In the genomic region with DNA sequence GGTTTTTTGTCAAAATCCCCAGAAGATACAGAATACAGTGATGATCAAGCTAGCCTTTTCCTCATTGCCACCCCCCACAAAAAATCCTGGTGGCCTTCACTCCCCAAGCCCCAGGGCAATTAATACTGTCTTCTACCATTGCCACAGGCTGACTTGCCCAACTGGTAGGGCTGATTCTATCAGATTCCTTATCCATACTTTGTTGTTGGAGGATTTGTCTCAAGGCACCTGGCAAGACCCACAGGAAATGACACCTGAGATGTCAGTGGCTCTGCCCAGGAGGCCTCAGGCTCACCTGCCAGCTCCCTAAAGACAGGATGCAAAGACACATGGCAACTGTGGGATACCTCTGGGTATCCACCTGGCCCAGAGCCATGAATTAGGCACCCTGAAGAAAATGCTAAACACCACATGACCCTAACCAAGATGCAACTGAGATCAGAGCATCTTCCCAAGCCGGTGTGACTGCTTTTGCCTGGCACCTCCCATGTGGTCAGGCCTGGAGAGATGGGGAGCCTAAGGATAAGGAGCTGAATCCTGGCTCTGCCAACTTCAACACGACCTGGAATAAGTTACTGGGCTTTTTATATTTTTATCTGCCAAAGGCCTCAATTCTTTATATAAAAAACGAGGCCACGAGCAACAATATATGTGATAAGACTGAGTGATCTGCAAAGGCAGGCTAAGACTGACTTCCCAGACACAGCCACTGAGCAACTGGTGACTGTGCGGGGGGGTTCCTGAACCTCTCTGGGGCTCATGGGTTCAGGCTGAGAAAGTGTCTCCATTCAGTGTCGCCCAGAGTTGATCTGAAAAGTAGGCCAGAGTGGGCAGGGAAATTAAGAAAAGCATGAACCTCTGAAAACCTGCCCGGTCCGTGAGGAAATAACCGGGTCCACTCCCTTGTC, we compare ENCODE assay signal across 9 cellular contexts. TPM values are rescaled to one million over a fixed set of nuclear protein-coding genes. Genes with fewer than 3 reads are reported as not detected.
DNase-seq lines count a peak whose midpoint lies in the region; FAIRE-seq and TF ChIP-seq lines count a peak whose summit lies in the region.
"Had no signal": no experiment of that assay in that cellular context is flagged by ENCODE, and none has a peak within 500 bp of the region (broad histone marks: within the 10 kb centered on the region; RNA-seq: fewer than 3 reads in every experiment).

No MANE protein-coding gene starts in this region.

- H3K27ac ChIP-seq in trophoblast cell (ENCODE audit: low read depth, low read length) = peak overlapping the region; percentile 21

- peak; percentile 34 for DNase-seq in SIG-M5 treated with dmso at 0.1 percent for 504 hours (lab: John Stamatoyannopoulos, UW; ENCODE audit: unreplicated experiment)
- no peak for DNase-seq in SIG-M5 (lab: John Stamatoyannopoulos, UW)
- DNase-seq in HT-29 (ENCODE audit: low spot score) = peak; percentile 48
- DNase-seq in activated CD8-positive, alpha-beta memory T cell treated with anti-CD3 and anti-CD28 coated beads, Interleukin-2, amount 50 U/mL, for 48 hours = peak; percentile 61
- no peak for DNase-seq in fibroblast of the aortic adventitia (ENCODE audit: low read depth)
- DNase-seq in trophoblast cell = peak in 1 of 2 donors; percentile 6
- DNase-seq in NCI-H774 (lab: John Stamatoyannopoulos, UW) = no peak
- no peak for DNase-seq in urothelium cell line (ENCODE audit: low spot score)

- peak overlapping the region; percentile 72 for H3K4me2 ChIP-seq in trophoblast cell (ENCODE audit: low read length)

- H3K4me3 ChIP-seq in fibroblast of the aortic adventitia (ENCODE audit: low read depth, low read length) (peak overlapping the region; percentile 90), trophoblast cell (ENCODE audit: low read depth, low read length) (peak overlapping the region; percentile 80)

- no peak for TF ChIP-seq CTCF in fibroblast of the aortic adventitia (IDR thresholded peaks at IDR 0.05; ENCODE audit: insufficient read depth, low read length)

- peak overlapping the region; percentile 75 for H3K9ac ChIP-seq in trophoblast cell (ENCODE audit: low read length)

- H3K18ac ChIP-seq in trophoblast cell (ENCODE audit: low read length) = no peak overlapping the region

- peak overlapping the region; percentile 25 for H4K91ac ChIP-seq in trophoblast cell (ENCODE audit: low read depth, low read length)

- H2BK120ac ChIP-seq in trophoblast cell (ENCODE audit: insufficient read depth, low read length, poor library complexity) = peak overlapping the region; percentile 57

- H3K4me1 ChIP-seq in trophoblast cell (ENCODE audit: control insufficient read depth in 1 of 2, insufficient read depth in 2 of 2, low read length in 2 of 2) = peaks cover 10 to 17% of the 10 kb centered on the region in 2 experiments

- peaks cover 7% of the 10 kb centered on the region for H3K79me1 ChIP-seq in trophoblast cell (ENCODE audit: low read length)

- no peaks in the 10 kb centered on the region for H3K9me3 ChIP-seq in trophoblast cell (ENCODE audit: insufficient read depth, low read depth, low read length)

- H4K12ac ChIP-seq in trophoblast cell (ENCODE audit: low read depth, low read length) = no peak overlapping the region

- WGBS in trophoblast cell (ENCODE audit: extremely low coverage, insufficient coverage, insufficient read length) = no CpG with 5 or more reads among the region's 9 CpGs

- H3K4ac ChIP-seq in trophoblast cell (ENCODE audit: low read depth, low read length) = peak overlapping the region; percentile 30

- peaks cover 2% of the 10 kb centered on the region in 2 experiments for H3K36me3 ChIP-seq in trophoblast cell (ENCODE audit: control insufficient read depth in 1 of 2, insufficient read depth in 2 of 2, low read length in 2 of 2)

- no peak overlapping the region for H2BK12ac ChIP-seq in trophoblast cell (ENCODE audit: low read length)

- peaks cover 4% of the 10 kb centered on the region for H3K79me2 ChIP-seq in trophoblast cell (ENCODE audit: control insufficient read depth, insufficient read depth, low read length, poor library complexity)

- H4K8ac ChIP-seq in trophoblast cell (ENCODE audit: low read depth, low read length) = no peak overlapping the region

- no peak overlapping the region for H3K23ac ChIP-seq in trophoblast cell (ENCODE audit: low read length)

- H2AK5ac ChIP-seq in trophoblast cell (ENCODE audit: low read length) = no peak overlapping the region

- peak overlapping the region; percentile 33 for H3K14ac ChIP-seq in trophoblast cell (ENCODE audit: low read length)

- no peak overlapping the region for H2BK5ac ChIP-seq in trophoblast cell (ENCODE audit: low read depth, low read length, poor library complexity)

- H2AFZ ChIP-seq in trophoblast cell (ENCODE audit: insufficient read depth, low read length, poor library complexity) = no peak overlapping the region

- H3K27me3 ChIP-seq in trophoblast cell (ENCODE audit: insufficient read depth, low read length) = no peaks in the 10 kb centered on the region

- FAIRE-seq in urothelium cell line (lab: Jason Lieb, UNC) = no peak
- FAIRE-seq: endometrium had no signal

RNA-seq across cellular contexts. Expression of gene ATOX1, which starts 0.9 kb away (rescaled TPM):
- 43.6 and 55.2 TPM in 2 replicates for total RNA-seq in HT-29 (2014; rRNA removed; shearing (Covaris generic))
- 28.6 and 66.6 TPM in 2 replicates for total RNA-seq in fibroblast of the aortic adventitia (ENCODE audit: low replicate concordance)
- polyA plus RNA-seq in trophoblast cell (2013) = 225 and 237 TPM in 2 replicates

RNA-seq across cellular contexts. Expression of gene G3BP1, which starts 14.3 kb away (rescaled TPM):
- 134 TPM in 2 replicates for total RNA-seq in HT-29 (2014; rRNA removed; shearing (Covaris generic))
- total RNA-seq in fibroblast of the aortic adventitia (ENCODE audit: low replicate concordance) = 161 and 239 TPM in 2 replicates
- 86.3 and 87.7 TPM in 2 replicates for polyA plus RNA-seq in trophoblast cell (2013)

Comparison
In these comparisons a context has a peak if more than half of its experiments do, and no peak if none do; other contexts are left out.
1. DNase-seq: peak in SIG-M5 treated with dmso at 0.1 percent for 504 hours (single experiment), HT-29 (single experiment) and activated CD8-positive, alpha-beta memory T cell treated with anti-CD3 and anti-CD28 coated beads, Interleukin-2, amount 50 U/mL, for 48 hours (single experiment); none in SIG-M5 (single experiment), fibroblast of the aortic adventitia (single experiment), NCI-H774 (single experiment) and urothelium cell line (single experiment).